Comparison of ENCODE assay signal across 9 cellular contexts in the genomic region with DNA sequence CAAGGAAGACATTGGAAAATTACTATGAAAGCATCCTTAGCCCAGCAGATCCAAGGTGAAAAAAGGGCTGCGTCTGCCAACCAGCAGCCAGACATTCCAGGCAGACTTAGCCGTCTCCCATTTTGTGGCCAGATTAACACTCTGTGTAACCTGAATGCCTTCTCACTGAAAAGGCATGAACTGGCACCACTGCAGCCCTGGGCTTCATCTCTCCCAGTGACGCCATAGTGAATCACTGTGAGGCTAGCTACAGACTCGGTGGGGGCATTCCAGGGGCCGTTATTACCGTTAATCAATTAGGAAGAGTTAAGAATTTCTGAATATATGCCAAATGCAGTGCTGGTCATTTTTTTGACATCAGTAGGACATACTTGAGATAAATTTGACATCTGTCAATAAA.
DNase-seq lines count a peak whose midpoint lies in the region; FAIRE-seq and TF ChIP-seq lines count a peak whose summit lies in the region.
"Had no signal": no experiment of that assay in that cellular context is flagged by ENCODE, and none has a peak within 500 bp of the region (broad histone marks: within the 10 kb centered on the region; RNA-seq: fewer than 3 reads in every experiment).

No MANE protein-coding gene starts in this region.

- no peak overlapping the region for H2BK20ac ChIP-seq in H1 (ENCODE audit: low read length)

- H3K56ac ChIP-seq in H1 (replicated peaks; ENCODE audit: insufficient read length, low read depth, low read length) (no peak overlapping the region), mesendoderm (ENCODE audit: low read length) (no peak overlapping the region)

- no peak overlapping the region for H2AFZ ChIP-seq in H1 (ENCODE audit: low read length)

- no peaks in the 10 kb centered on the region for H3K23me2 ChIP-seq in H1 (ENCODE audit: low read depth, low read length)

- no peak overlapping the region for H4K91ac ChIP-seq in H1 (replicated peaks; ENCODE audit: insufficient read length, low read length)

- H4K5ac ChIP-seq in H1 (ENCODE audit: insufficient read length, low read depth, low read length) (no peak overlapping the region), mesendoderm (ENCODE audit: low read length) (no peak overlapping the region)

- H3K9ac ChIP-seq in H1 (replicated peaks in 1 of 4; ENCODE audit: extremely low read depth in 1 of 4, low read depth in 3 of 4, low read length in 3 of 4), result no peak overlapping the region
- no peak overlapping the region for H3K9ac ChIP-seq in mesendoderm (ENCODE audit: low read length)

- H3K4me2 ChIP-seq in H1 (ENCODE audit: insufficient read depth in 1 of 2, low read depth in 2 of 2, low read length in 2 of 2) (no peak overlapping the region), mesendoderm (ENCODE audit: low read length) (no peak overlapping the region)

- POLR2A ChIA-PET in H1 (lab: Charles Lee; ENCODE audit: partially characterized antibody), result no interaction called here

- H3K9me3 ChIP-seq in H1 (ENCODE audit: insufficient read depth in 2 of 2, low read depth in 1 of 2, low read length in 1 of 2), result no peaks in the 10 kb centered on the region

- no peaks in the 10 kb centered on the region for H3K79me2 ChIP-seq in H1 (ENCODE audit: control insufficient read depth in 1 of 2, insufficient read depth in 2 of 2, low read length in 2 of 2)
- no peaks in the 10 kb centered on the region for H3K79me2 ChIP-seq in mesendoderm (ENCODE audit: control insufficient read depth, insufficient read depth, low read length)

- no peak for TF ChIP-seq CTCF in AG09309 (IDR thresholded peaks at IDR 0.05; ENCODE audit: control insufficient read depth, insufficient read depth, low read depth, low read length, missing control alignments)
- TF ChIP-seq CTCF in H1 (IDR thresholded peaks at IDR 0.05; ENCODE audit: control extremely low read depth in 1 of 3, insufficient read depth in 1 of 3, low read depth in 1 of 3, low read length in 3 of 3), result no peak
- no peak for TF ChIP-seq CTCF in GM13976 (IDR thresholded peaks at IDR 0.05; ENCODE audit: borderline replicate concordance, control extremely low read depth, extremely low read depth, insufficient read depth, missing control alignments)

- WGBS in H1 (ENCODE audit: extremely low coverage in 1 of 2, insufficient coverage in 1 of 2, insufficient read length in 1 of 2, insufficient replicate concordance in 2 of 2, low coverage in 1 of 2, low lambda C conversion rate in 2 of 2, missing lambda C conversion rate in 1 of 2), 2 experiments, result 89% methylated on average over 6 of the region's 6 CpGs; no CpG with 5 or more reads in 1 of the 2 experiments
- WGBS in mesendoderm (ENCODE audit: extremely low coverage, insufficient coverage, low lambda C conversion rate), result no CpG with 5 or more reads among the region's 6 CpGs

- H2BK12ac ChIP-seq in H1 (ENCODE audit: low read depth, low read length), result no peak overlapping the region

- no peak overlapping the region for H2BK5ac ChIP-seq in H1 (ENCODE audit: low read depth, low read length)
- no peak overlapping the region for H2BK5ac ChIP-seq in mesendoderm (ENCODE audit: low read length)

- H3K4me3 ChIP-seq in AG09309 (ENCODE audit: control insufficient read depth, low read depth, low read length) (no peak overlapping the region), H1 (ENCODE audit: extremely low read depth in 1 of 4, insufficient read depth in 2 of 4, low read depth in 3 of 4, low read length in 4 of 4) (no peak overlapping the region), mesendoderm (ENCODE audit: low read length) (no peak overlapping the region)

- H4K20me1 ChIP-seq in H1 (replicated peaks in 1 of 2; ENCODE audit: control insufficient read depth in 1 of 2, insufficient read depth in 2 of 2, low read length in 2 of 2), result no peaks in the 10 kb centered on the region

- H3K36me3 ChIP-seq in H1 (ENCODE audit: control insufficient read depth in 2 of 4, insufficient read depth in 4 of 4, low read length in 3 of 4), result no peaks in the 10 kb centered on the region; a peak in 1 of 8 replicates
- no peaks in the 10 kb centered on the region for H3K36me3 ChIP-seq in mesendoderm (ENCODE audit: control insufficient read depth, insufficient read depth, low read length)

- CTCF ChIA-PET in H1 (lab: Charles Lee; ENCODE audit: partially characterized antibody), result interaction anchor here (1.3 kb wide), 1 partner anchor 8 kb away, joined by 3 read pairs; no protein-coding TSS in a partner anchor

- H3K23ac ChIP-seq in H1 (ENCODE audit: insufficient read length) (no peak overlapping the region), mesendoderm (ENCODE audit: low read length) (no peak overlapping the region)

- no peak for FAIRE-seq in H1 (lab: Jason Lieb, UNC)

- H3K14ac ChIP-seq in H1 (ENCODE audit: insufficient read length), result no peak overlapping the region

- no peak overlapping the region for H2AK5ac ChIP-seq in H1 (ENCODE audit: low read depth, low read length)
- no peak overlapping the region for H2AK5ac ChIP-seq in mesendoderm (ENCODE audit: low read length)

- H3K18ac ChIP-seq in H1 (ENCODE audit: extremely low read depth, low read length) (no peak overlapping the region), mesendoderm (ENCODE audit: low read length) (no peak overlapping the region)

- peak; percentile 88 for DNase-seq in AG09309 (ENCODE audit: low read depth)
- DNase-seq in NCI-H226, result peak; percentile 99
- no peak for DNase-seq in H1 (ENCODE audit: low read depth in 1 of 2, low spot score in 2 of 2)
- peak; percentile 20 for DNase-seq in mesendoderm
- no peak for DNase-seq in NCI-H128 (lab: John Stamatoyannopoulos, UW; ENCODE audit: unreplicated experiment)
- DNase-seq in AML-193 (lab: John Stamatoyannopoulos, UW), result no peak
- DNase-seq in GM13976 (ENCODE audit: low spot score), result no peak
- DNase-seq in putamen (ENCODE audit: low spot score), result no peak
- DNase-seq: NCI-H1092 treated with DMSO at 0.1 percent for 48 hours had no signal

- H2BK15ac ChIP-seq in H1 (ENCODE audit: low read length) (no peak overlapping the region), mesendoderm (replicated peaks; ENCODE audit: low read depth) (no peak overlapping the region)

- TF ChIP-seq EP300 in H1 (IDR thresholded peaks at IDR 0.05; ENCODE audit: borderline replicate concordance in 1 of 2, low read depth in 2 of 2, low read length in 2 of 2), result no peak

- H4K8ac ChIP-seq in H1 (ENCODE audit: extremely low read depth, insufficient read depth, low read length) (no peak overlapping the region), mesendoderm (ENCODE audit: low read depth, low read length) (no peak overlapping the region)

- H3K27me3 ChIP-seq in H1 (replicated peaks in 1 of 4; ENCODE audit: control insufficient read depth in 3 of 4, extremely low read depth in 1 of 4, insufficient read depth in 3 of 4, low read length in 3 of 4), result no peaks in the 10 kb centered on the region
- H3K27me3 ChIP-seq in mesendoderm (ENCODE audit: insufficient read depth, low read length, poor library complexity), result no peaks in the 10 kb centered on the region

- H3K4ac ChIP-seq in H1 (replicated peaks; ENCODE audit: insufficient read length, low read depth, low read length) (no peak overlapping the region), mesendoderm (ENCODE audit: low read depth, low read length) (no peak overlapping the region)

- no peak overlapping the region for H2BK120ac ChIP-seq in H1 (replicated peaks; ENCODE audit: low read depth, low read length)
- H2BK120ac ChIP-seq in mesendoderm (ENCODE audit: low read depth, low read length), result no peak overlapping the region

- H3K4me1 ChIP-seq in H1 (replicated peaks in 1 of 4; ENCODE audit: control insufficient read depth in 3 of 4, insufficient read depth in 4 of 4, low read length in 3 of 4), result peaks cover 0 to 4% (median 2%) of the 10 kb centered on the region in 4 experiments; a peak in 4 of 7 replicates
- no peaks in the 10 kb centered on the region for H3K4me1 ChIP-seq in mesendoderm (ENCODE audit: control insufficient read depth, low read depth, low read length)

- no peak for TF ChIP-seq POLR2A in H1 (IDR thresholded peaks at IDR 0.05; ENCODE audit: control extremely low read depth in 1 of 2, low read depth in 2 of 2, low read length in 2 of 2)

- in situ Hi-C loops in GM13976 (cut with MboI; ENCODE audit: low sequenced_read_pairs, unreplicated experiment), result loop anchor here (25.0 kb wide), 1 partner anchor 819 kb away; no protein-coding TSS in a partner anchor

- no peaks in the 10 kb centered on the region for H3K79me1 ChIP-seq in H1 (ENCODE audit: low read depth, low read length)
- no peaks in the 10 kb centered on the region for H3K79me1 ChIP-seq in mesendoderm (ENCODE audit: low read length)

- no peak for TF ChIP-seq RAD21 in H1 (IDR thresholded peaks at IDR 0.05 in 1 of 2, conservative IDR thresholded peaks at IDR 0.05 in 1 of 2; ENCODE audit: low read depth in 2 of 2, low read length in 2 of 2)

- H3K27ac ChIP-seq in H1 (ENCODE audit: low read depth, low read length) (no peak overlapping the region), mesendoderm (ENCODE audit: low read depth, low read length) (no peak overlapping the region)

TF ChIP-seq in H1, 55 proteins besides CTCF, POLR2A, EP300 and RAD21:
- no peak for TF ChIP-seq SIRT6 (IDR thresholded peaks at IDR 0.05; ENCODE audit: low read length)
- 0 out of 2 replicates have a peak, but pooled peaks have one; percentile 30 for TF ChIP-seq TEAD4 (IDR thresholded peaks at IDR 0.05; ENCODE audit: low read depth, low read length)

Comparison
In these comparisons a context has a peak if more than half of its experiments do, and no peak if none do; other contexts are left out.
1. DNase-seq: peak in AG09309 (single experiment), NCI-H226 (single experiment) and mesendoderm (single experiment); none in H1 (0 of 2), NCI-H128 (single experiment), AML-193 (0 of 2), GM13976 (single experiment) and putamen (single experiment).